Comparison of ENCODE assay signal across 8 cellular contexts in the genomic region with DNA sequence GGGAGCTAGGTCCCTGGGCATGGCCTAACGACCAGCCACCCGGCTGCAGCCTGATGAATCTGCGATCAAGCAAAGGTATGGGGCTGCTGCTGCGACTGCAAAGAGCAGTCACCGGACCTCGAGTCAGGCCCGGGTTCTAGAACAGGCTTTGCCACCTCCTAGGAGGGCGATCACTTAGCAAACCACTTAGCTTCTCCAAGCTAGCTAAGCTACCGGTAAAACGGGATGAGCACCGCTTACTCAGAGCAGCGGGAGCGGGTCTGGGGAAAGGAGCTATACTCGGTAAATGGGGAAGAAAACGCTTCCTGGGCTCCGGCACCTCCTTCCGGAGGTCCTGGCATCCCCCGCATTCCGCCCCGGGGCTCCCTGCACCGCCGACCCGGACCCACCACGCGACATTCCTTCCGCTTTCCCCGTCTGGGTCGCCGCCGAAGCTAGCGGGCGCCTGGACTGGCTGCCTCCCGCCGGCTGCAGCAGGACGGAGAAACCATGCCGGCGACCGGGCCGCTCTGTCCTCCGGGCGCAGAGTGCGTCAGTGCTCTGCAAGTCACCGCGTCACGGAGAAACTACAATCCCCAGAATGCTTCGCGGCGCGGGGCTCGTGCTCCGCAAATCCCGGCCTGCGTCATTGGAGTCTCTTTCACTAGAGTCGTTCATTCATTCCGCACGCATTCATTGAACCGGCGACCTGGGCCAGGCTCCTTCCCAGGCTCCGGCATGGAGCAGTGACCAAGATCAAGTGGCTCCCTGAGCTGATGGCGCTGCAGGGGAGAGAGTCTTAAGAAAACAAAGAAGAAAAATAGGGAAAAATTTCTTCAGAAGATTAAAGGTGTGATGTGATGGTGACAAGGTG. TPM values are rescaled to one million over a fixed set of nuclear protein-coding genes. Genes with fewer than 3 reads are reported as not detected.
A peak's percentile ranks its signal among the peaks of the same experiment; 100 is the strongest.
DNase-seq lines count a peak whose midpoint lies in the region; ATAC-seq and TF ChIP-seq lines count a peak whose summit lies in the region.

A gene (minus strand): TSS at position 531 of the 853 bp plus-strand sequence. CDS start 3,779 bp downstream, outside the sequence.

- peaks cover 4% of the 10 kb centered on the region; the same call in 1 of the 2 replicates for H3K36me3 ChIP-seq in BE2C

- H3K27me3 ChIP-seq in BE2C, result no peaks in the 10 kb centered on the region

- no peaks in the 10 kb centered on the region for H3K9me3 ChIP-seq in BE2C

- no peaks in the 10 kb centered on the region for H3K4me1 ChIP-seq in BE2C

- TF ChIP-seq CTCF in BE2C (IDR thresholded peaks at IDR 0.05; ENCODE audit: low read depth, low read length) (no peak), choroid plexus epithelial cell (conservative IDR thresholded peaks at IDR 0.05; ENCODE audit: low read depth, low read length) (peak; percentile 1)

- DNase-seq in BE2C (peak; percentile 88), GM19240 (ENCODE audit: insufficient read length, low spot score) (peak; percentile 93), NCI-H526 (lab: John Stamatoyannopoulos, UW) (peak; percentile 94 to 99), choroid plexus epithelial cell (ENCODE audit: low read depth) (peak; percentile 94), kidney tubule cell (ENCODE audit: low spot score) (peak; percentile 92)
- peak; percentile 84 to 90 for DNase-seq in activated CD4-positive, alpha-beta T cell treated with anti-CD3 and anti-CD28 coated beads for 4 hours
- DNase-seq in stimulated activated CD4-positive, alpha-beta T cell treated with anti-CD3 and anti-CD28 coated beads, Interleukin-1b, Interleukin-23, amount 100 ng/mL, for 24 hours (ENCODE audit: low read depth in 4 of 4, low spot score in 1 of 4), result peak; percentile 79 to 86 (median 84)

- peak; percentile 85 for ATAC-seq in HG03460 (IDR thresholded peaks at IDR 0.05; ENCODE audit: unreplicated experiment)

- H3K4me3 ChIP-seq in BE2C (ENCODE audit: low read depth, low read length) (peak within 1 kb of the TSS; percentile 85), choroid plexus epithelial cell (ENCODE audit: low read depth, low read length) (peak within 1 kb of the TSS; percentile 98)

RNA-seq across cellular contexts. Expression of the gene that starts here (rescaled TPM):
- polyA plus RNA-seq in BE2C (2012; ENCODE audit: insufficient read depth, insufficient read length, low read depth), result 119 TPM

Comparison
In these comparisons a context has a peak if more than half of its experiments do, and no peak if none do; other contexts are left out.
1. Peak in every context shown above with its lines: DNase-seq, ATAC-seq and H3K4me3 ChIP-seq.